In genomic region chr1:29344336-29344735, GRCh38 we compare ENCODE assay signal across 17 cellular contexts.
DNase-seq lines count a peak whose midpoint lies in the region; ATAC-seq, FAIRE-seq and TF ChIP-seq lines count a peak whose summit lies in the region.
"Had no signal": no experiment of that assay in that cellular context is flagged by ENCODE, and none has a peak within 500 bp of the region (broad histone marks: within the 10 kb centered on the region; RNA-seq: fewer than 3 reads in every experiment).

No MANE protein-coding gene starts in this region.

- FAIRE-seq in urothelium cell line (lab: Jason Lieb, UNC): no peak
- FAIRE-seq: A549, GM19239 had no signal

- H3K4me3 Mint-ChIP-seq in chondrocyte (ENCODE audit: unreplicated experiment): no peak overlapping the region

- no peaks in the 10 kb centered on the region for H3K4me1 ChIP-seq in upper lobe of right lung
- H3K4me1 ChIP-seq: A549 had no signal

- TF ChIP-seq CTCF in chondrocyte (IDR thresholded peaks at IDR 0.05) (peak; percentile 10), upper lobe of right lung (IDR thresholded peaks at IDR 0.05) (no peak)

- peaks cover 13% of the 10 kb centered on the region for H3K27me3 ChIP-seq in upper lobe of right lung

- intact Hi-C loops in upper lobe of right lung (cut with DNase I): no loop called here

- DNase-seq in NCI-H82 (lab: John Stamatoyannopoulos, UW): peak; percentile 62
- no peak for DNase-seq in NCI-H82 treated with DMSO at 0.1 percent for 48 hours (lab: John Stamatoyannopoulos, UW; ENCODE audit: unreplicated experiment)
- peak; percentile 79 for DNase-seq in NCI-H146 (lab: John Stamatoyannopoulos, UW)
- DNase-seq in chondrocyte (ENCODE audit: low spot score): no peak
- peak; percentile 33 for DNase-seq in upper lobe of right lung
- no peak for DNase-seq in urothelium cell line (ENCODE audit: low spot score)
- DNase-seq in NCI-H1092 (lab: John Stamatoyannopoulos, UW): no peak
- DNase-seq: C1 segment of cervical spinal cord, DMS53, Karpas-422, MM.1S, NCI-H1436, NCI-H510A treated with DMSO at 0.1 percent for 48 hours, RPMI8226 had no signal

- ATAC-seq in upper lobe of right lung (no peak), HG02798 (IDR thresholded peaks at IDR 0.05; ENCODE audit: poor library complexity, unreplicated experiment) (no peak)
- ATAC-seq: A549 had no signal

- no peak overlapping the region for H3K27ac Mint-ChIP-seq in chondrocyte (ENCODE audit: unreplicated experiment)

- H3K9me3 Mint-ChIP-seq in chondrocyte (ENCODE audit: low read depth): peaks cover 4% of the 10 kb centered on the region

- no peak overlapping the region for H3K4me3 ChIP-seq in upper lobe of right lung
- H3K4me3 ChIP-seq: A549 had no signal

- H3K27ac ChIP-seq in upper lobe of right lung: no peak overlapping the region
- H3K27ac ChIP-seq: A549 had no signal

- no peaks in the 10 kb centered on the region for H3K36me3 ChIP-seq in upper lobe of right lung

- H3K36me3 Mint-ChIP-seq in chondrocyte (ENCODE audit: low read depth): no peaks in the 10 kb centered on the region

- peaks cover 55% of the 10 kb centered on the region for H3K27me3 Mint-ChIP-seq in chondrocyte (ENCODE audit: low read depth)

- H3K4me1 Mint-ChIP-seq in chondrocyte (ENCODE audit: low read depth): no peaks in the 10 kb centered on the region

- H3K9me3 ChIP-seq in upper lobe of right lung: no peaks in the 10 kb centered on the region
- H3K9me3 ChIP-seq: A549 had no signal

Comparison
In these comparisons a context has a peak if more than half of its experiments do, and no peak if none do; other contexts are left out.
1. DNase-seq: peak in NCI-H82 (single experiment), NCI-H146 (single experiment) and upper lobe of right lung (single experiment); none in NCI-H82 treated with DMSO at 0.1 percent for 48 hours (single experiment), chondrocyte (single experiment), urothelium cell line (single experiment) and NCI-H1092 (single experiment).